1 cellular context compared by ENCODE assay signal in the genomic region with DNA sequence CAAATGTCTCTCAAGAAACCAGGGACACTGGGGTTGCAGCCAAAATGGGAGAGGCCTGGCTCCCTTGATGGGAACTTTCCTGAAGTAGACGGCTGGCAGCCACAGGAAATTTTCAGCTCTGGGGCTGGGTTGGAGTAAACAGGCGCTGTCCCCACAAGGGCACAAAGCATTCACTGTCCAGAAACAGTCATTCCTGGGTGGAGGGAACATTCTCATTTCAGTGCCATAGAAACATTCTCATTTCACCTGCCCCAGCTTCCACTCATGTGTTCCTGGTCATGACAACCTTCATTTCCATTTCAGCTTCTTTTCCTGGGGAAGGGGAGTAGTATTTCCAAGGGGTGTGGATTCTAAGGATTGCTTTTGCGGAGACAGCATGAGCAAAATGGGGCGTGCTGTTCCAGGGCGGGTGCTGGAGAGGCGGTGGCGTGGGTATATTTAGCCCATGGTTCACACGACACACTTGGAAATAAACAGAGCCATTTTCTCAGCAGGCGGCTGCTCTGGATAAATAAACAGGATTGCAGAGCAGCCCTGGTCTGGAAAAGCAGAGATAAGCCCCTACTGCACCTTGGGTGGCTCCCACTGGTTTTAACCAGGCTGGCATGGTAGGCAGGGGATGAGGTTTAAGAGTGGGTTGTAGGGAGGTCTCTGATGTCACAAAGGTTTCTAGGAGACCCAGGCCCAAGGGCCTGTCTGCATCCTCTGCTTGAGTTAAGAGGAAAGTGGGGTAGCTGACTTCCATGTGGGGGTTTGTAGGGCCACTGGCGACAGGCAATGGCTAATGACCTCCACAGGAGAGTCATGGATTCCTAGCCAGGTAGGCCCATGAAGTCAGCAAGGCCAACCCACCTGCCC.
TF ChIP-seq lines count a peak whose summit lies in the region.

No MANE protein-coding gene starts in this region.

TF ChIP-seq in K562, 482 proteins besides CTCF, POLR2A, EP300 and RAD21 (continued from another document and continues in another):
- TF ChIP-seq, protein P1, sequence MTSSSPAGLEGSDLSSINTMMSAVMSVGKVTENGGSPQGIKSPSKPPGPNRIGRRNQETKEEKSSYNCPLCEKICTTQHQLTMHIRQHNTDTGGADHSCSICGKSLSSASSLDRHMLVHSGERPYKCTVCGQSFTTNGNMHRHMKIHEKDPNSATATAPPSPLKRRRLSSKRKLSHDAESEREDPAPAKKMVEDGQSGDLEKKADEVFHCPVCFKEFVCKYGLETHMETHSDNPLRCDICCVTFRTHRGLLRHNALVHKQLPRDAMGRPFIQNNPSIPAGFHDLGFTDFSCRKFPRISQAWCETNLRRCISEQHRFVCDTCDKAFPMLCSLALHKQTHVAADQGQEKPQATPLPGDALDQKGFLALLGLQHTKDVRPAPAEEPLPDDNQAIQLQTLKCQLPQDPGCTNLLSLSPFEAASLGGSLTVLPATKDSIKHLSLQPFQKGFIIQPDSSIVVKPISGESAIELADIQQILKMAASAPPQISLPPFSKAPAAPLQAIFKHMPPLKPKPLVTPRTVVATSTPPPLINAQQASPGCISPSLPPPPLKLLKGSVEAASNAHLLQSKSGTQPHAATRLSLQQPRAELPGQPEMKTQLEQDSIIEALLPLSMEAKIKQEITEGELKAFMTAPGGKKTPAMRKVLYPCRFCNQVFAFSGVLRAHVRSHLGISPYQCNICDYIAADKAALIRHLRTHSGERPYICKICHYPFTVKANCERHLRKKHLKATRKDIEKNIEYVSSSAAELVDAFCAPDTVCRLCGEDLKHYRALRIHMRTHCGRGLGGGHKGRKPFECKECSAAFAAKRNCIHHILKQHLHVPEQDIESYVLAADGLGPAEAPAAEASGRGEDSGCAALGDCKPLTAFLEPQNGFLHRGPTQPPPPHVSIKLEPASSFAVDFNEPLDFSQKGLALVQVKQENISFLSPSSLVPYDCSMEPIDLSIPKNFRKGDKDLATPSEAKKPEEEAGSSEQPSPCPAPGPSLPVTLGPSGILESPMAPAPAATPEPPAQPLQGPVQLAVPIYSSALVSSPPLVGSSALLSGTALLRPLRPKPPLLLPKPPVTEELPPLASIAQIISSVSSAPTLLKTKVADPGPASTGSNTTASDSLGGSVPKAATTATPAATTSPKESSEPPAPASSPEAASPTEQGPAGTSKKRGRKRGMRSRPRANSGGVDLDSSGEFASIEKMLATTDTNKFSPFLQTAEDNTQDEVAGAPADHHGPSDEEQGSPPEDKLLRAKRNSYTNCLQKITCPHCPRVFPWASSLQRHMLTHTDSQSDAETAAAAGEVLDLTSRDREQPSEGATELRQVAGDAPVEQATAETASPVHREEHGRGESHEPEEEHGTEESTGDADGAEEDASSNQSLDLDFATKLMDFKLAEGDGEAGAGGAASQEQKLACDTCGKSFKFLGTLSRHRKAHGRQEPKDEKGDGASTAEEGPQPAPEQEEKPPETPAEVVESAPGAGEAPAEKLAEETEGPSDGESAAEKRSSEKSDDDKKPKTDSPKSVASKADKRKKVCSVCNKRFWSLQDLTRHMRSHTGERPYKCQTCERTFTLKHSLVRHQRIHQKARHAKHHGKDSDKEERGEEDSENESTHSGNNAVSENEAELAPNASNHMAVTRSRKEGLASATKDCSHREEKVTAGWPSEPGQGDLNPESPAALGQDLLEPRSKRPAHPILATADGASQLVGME (CRISPR knock-in tag; IDR thresholded peaks at IDR 0.05), result no peak
- TF ChIP-seq GABPB2 (CRISPR knock-in tag; conservative IDR thresholded peaks at IDR 0.05) (no peak), ZNF133 (CRISPR knock-in tag; IDR thresholded peaks at IDR 0.05) (no peak), KAT2B (IDR thresholded peaks at IDR 0.05; ENCODE audit: low read depth, low read length) (no peak), SAP30 (IDR thresholded peaks at IDR 0.05; ENCODE audit: borderline replicate concordance, insufficient read depth, low read depth, low read length, poor library complexity, severe bottlenecking) (no peak), ARNT (IDR thresholded peaks at IDR 0.05) (no peak), NR2C2 (CRISPR knock-in tag; IDR thresholded peaks at IDR 0.05) (no peak), NR2C2 (tag; IDR thresholded peaks at IDR 0.05) (0 out of 2 replicates have a peak, but pooled peaks have one; percentile 27), ETV6 (IDR thresholded peaks at IDR 0.05; ENCODE audit: borderline replicate concordance in 1 of 2, low read depth in 2 of 2, low read length in 1 of 2) (no peak), ETV6 (CRISPR knock-in tag; IDR thresholded peaks at IDR 0.05; ENCODE audit: borderline replicate concordance) (no peak), ZNF311 (CRISPR knock-in tag; IDR thresholded peaks at IDR 0.05) (peak; percentile 80), RHOXF2B (CRISPR knock-in tag; conservative IDR thresholded peaks at IDR 0.05) (no peak), NFE2 (IDR thresholded peaks at IDR 0.05; ENCODE audit: low read depth) (no peak), HMGN3 (IDR thresholded peaks at IDR 0.05; ENCODE audit: borderline replicate concordance, extremely low read depth, insufficient read length, low read depth, low read length) (no peak), FUS (optimal IDR thresholded peaks at IDR 0.05; ENCODE audit: low read depth, low read length) (no peak), PURB (CRISPR knock-in tag; IDR thresholded peaks at IDR 0.05; ENCODE audit: low read depth) (no peak), ESRRA (IDR thresholded peaks at IDR 0.05; ENCODE audit: borderline replicate concordance, low read depth) (no peak), PTBP1 (IDR thresholded peaks at IDR 0.05; ENCODE audit: low read depth, low read length) (no peak), ZNF431 (CRISPR knock-in tag; IDR thresholded peaks at IDR 0.05) (no peak), MYC (IDR thresholded peaks at IDR 0.05; ENCODE audit: low read depth, low read length) (no peak), MYC (CRISPR knock-in tag; IDR thresholded peaks at IDR 0.05; ENCODE audit: borderline replicate concordance, low read depth) (no peak), CTBP1 (IDR thresholded peaks at IDR 0.05; ENCODE audit: borderline replicate concordance) (0 out of 2 replicates have a peak, but pooled peaks have one; percentile 8), ZNF140 (CRISPR knock-in tag; IDR thresholded peaks at IDR 0.05) (no peak), FOXP1 (CRISPR knock-in tag; IDR thresholded peaks at IDR 0.05) (no peak), CXXC5 (CRISPR knock-in tag; IDR thresholded peaks at IDR 0.05) (peak; percentile 63; the same call in 1 of the 2 replicates), ZZZ3 (IDR thresholded peaks at IDR 0.05) (no peak), XRCC3 (IDR thresholded peaks at IDR 0.05) (no peak)
- TF ChIP-seq, protein P2, sequence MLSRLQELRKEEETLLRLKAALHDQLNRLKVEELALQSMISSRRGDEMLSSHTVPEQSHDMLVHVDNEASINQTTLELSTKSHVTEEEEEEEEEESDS (CRISPR knock-in tag; IDR thresholded peaks at IDR 0.05), result no peak
- TF ChIP-seq, protein P3, sequence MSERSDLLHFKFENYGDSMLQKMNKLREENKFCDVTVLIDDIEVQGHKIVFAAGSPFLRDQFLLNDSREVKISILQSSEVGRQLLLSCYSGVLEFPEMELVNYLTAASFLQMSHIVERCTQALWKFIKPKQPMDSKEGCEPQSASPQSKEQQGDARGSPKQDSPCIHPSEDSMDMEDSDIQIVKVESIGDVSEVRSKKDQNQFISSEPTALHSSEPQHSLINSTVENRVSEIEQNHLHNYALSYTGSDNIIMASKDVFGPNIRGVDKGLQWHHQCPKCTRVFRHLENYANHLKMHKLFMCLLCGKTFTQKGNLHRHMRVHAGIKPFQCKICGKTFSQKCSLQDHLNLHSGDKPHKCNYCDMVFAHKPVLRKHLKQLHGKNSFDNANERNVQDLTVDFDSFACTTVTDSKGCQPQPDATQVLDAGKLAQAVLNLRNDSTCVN (CRISPR knock-in tag; IDR thresholded peaks at IDR 0.05), result no peak
- TF ChIP-seq, protein P4, sequence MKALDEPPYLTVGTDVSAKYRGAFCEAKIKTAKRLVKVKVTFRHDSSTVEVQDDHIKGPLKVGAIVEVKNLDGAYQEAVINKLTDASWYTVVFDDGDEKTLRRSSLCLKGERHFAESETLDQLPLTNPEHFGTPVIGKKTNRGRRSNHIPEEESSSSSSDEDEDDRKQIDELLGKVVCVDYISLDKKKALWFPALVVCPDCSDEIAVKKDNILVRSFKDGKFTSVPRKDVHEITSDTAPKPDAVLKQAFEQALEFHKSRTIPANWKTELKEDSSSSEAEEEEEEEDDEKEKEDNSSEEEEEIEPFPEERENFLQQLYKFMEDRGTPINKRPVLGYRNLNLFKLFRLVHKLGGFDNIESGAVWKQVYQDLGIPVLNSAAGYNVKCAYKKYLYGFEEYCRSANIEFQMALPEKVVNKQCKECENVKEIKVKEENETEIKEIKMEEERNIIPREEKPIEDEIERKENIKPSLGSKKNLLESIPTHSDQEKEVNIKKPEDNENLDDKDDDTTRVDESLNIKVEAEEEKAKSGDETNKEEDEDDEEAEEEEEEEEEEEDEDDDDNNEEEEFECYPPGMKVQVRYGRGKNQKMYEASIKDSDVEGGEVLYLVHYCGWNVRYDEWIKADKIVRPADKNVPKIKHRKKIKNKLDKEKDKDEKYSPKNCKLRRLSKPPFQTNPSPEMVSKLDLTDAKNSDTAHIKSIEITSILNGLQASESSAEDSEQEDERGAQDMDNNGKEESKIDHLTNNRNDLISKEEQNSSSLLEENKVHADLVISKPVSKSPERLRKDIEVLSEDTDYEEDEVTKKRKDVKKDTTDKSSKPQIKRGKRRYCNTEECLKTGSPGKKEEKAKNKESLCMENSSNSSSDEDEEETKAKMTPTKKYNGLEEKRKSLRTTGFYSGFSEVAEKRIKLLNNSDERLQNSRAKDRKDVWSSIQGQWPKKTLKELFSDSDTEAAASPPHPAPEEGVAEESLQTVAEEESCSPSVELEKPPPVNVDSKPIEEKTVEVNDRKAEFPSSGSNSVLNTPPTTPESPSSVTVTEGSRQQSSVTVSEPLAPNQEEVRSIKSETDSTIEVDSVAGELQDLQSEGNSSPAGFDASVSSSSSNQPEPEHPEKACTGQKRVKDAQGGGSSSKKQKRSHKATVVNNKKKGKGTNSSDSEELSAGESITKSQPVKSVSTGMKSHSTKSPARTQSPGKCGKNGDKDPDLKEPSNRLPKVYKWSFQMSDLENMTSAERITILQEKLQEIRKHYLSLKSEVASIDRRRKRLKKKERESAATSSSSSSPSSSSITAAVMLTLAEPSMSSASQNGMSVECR (CRISPR knock-in tag; IDR thresholded peaks at IDR 0.05), result no peak
- TF ChIP-seq, protein P5, sequence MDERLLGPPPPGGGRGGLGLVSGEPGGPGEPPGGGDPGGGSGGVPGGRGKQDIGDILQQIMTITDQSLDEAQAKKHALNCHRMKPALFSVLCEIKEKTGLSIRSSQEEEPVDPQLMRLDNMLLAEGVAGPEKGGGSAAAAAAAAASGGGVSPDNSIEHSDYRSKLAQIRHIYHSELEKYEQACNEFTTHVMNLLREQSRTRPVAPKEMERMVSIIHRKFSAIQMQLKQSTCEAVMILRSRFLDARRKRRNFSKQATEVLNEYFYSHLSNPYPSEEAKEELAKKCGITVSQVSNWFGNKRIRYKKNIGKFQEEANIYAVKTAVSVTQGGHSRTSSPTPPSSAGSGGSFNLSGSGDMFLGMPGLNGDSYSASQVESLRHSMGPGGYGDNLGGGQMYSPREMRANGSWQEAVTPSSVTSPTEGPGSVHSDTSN (CRISPR knock-in tag; IDR thresholded peaks at IDR 0.05; ENCODE audit: low read depth), result no peak
- TF ChIP-seq, protein P5 (tag; conservative IDR thresholded peaks at IDR 0.05; ENCODE audit: low read depth), result peak; percentile 17; the same call in 1 of the 2 replicates
- TF ChIP-seq, protein P6, sequence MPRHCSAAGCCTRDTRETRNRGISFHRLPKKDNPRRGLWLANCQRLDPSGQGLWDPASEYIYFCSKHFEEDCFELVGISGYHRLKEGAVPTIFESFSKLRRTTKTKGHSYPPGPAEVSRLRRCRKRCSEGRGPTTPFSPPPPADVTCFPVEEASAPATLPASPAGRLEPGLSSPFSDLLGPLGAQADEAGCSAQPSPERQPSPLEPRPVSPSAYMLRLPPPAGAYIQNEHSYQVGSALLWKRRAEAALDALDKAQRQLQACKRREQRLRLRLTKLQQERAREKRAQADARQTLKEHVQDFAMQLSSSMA (CRISPR knock-in tag; IDR thresholded peaks at IDR 0.05), result no peak
- TF ChIP-seq, protein P7, sequence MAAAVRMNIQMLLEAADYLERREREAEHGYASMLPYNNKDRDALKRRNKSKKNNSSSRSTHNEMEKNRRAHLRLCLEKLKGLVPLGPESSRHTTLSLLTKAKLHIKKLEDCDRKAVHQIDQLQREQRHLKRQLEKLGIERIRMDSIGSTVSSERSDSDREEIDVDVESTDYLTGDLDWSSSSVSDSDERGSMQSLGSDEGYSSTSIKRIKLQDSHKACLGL (CRISPR knock-in tag; IDR thresholded peaks at IDR 0.05; ENCODE audit: borderline replicate concordance, poor library complexity, severe bottlenecking), result no peak
- TF ChIP-seq, protein P8, sequence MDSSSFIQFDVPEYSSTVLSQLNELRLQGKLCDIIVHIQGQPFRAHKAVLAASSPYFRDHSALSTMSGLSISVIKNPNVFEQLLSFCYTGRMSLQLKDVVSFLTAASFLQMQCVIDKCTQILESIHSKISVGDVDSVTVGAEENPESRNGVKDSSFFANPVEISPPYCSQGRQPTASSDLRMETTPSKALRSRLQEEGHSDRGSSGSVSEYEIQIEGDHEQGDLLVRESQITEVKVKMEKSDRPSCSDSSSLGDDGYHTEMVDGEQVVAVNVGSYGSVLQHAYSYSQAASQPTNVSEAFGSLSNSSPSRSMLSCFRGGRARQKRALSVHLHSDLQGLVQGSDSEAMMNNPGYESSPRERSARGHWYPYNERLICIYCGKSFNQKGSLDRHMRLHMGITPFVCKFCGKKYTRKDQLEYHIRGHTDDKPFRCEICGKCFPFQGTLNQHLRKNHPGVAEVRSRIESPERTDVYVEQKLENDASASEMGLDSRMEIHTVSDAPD (CRISPR knock-in tag; IDR thresholded peaks at IDR 0.05), result peak; percentile 76; the same call in 1 of the 2 replicates
